Comparison of ENCODE assay signal across 29 cellular contexts in the genomic region with DNA sequence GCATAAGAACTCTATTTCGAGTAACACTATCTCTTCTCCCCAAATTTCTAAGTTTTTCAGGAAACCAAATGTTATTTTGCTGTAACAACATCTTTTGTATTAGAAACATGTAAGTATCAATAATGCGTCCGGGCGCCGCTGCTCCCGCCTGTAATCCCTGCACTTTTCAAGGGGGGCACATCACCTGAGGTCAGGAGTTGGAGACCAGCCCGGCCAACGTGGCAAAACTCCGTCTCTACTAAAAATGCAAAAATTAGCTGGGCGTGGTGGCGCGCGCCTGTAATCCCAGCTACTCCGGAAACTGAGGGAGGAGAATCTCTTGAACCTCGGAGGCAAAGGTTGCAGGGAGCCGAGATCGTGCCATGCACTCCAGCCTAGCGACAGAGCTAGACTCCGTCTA.
"Had no signal": no experiment of that assay in that cellular context is flagged by ENCODE, and none has a peak within 500 bp of the region (broad histone marks: within the 10 kb centered on the region; RNA-seq: fewer than 3 reads in every experiment).

No MANE protein-coding gene starts in this region.

- H3K27ac Mint-ChIP-seq: stimulated activated effector memory CD8-positive, alpha-beta T cell treated with anti-CD3 and anti-CD28 coated beads, Interleukin-12 subunit alpha, Interleukin-12 subunit beta, amount 100 ng/mL, for 72 hours; stimulated activated memory B cell treated with anti-CD40 and anti-IgM and Interleukin-4, amounts not matched to agents 10 μg/mL and 1 μg/mL and 100 μg/mL, for 72 hours; stimulated activated naive B cell treated with anti-CD40 and anti-IgM and Interleukin-4, amounts not matched to agents 10 μg/mL and 1 μg/mL and 100 μg/mL, for 72 hours; stimulated activated naive CD8-positive, alpha-beta T cell treated with anti-CD3 and anti-CD28 coated beads, Interleukin-15, amount 100 ng/mL, for 72 hours; stimulated activated naive CD8-positive, alpha-beta T cell treated with anti-CD3 and anti-CD28 coated beads, Interleukin-15, Interleukin-2, amounts not matched to agents 100 ng/mL and 50 ng/mL, for 24 hours; type B pancreatic cell had no signal

- FAIRE-seq: urothelium cell line had no signal

- H3K9me3 ChIP-seq: stomach, suprapubic skin, testis, thoracic aorta, thyroid gland, tibial artery, tibial nerve, transverse colon, upper lobe of left lung, upper lobe of right lung, uterus, vagina had no signal

- H3K4me3 Mint-ChIP-seq: stimulated activated effector memory CD8-positive, alpha-beta T cell treated with anti-CD3 and anti-CD28 coated beads, Interleukin-12 subunit alpha, Interleukin-12 subunit beta, amount 100 ng/mL, for 72 hours; stimulated activated memory B cell treated with anti-CD40 and anti-IgM and Interleukin-4, amounts not matched to agents 10 μg/mL and 1 μg/mL and 100 μg/mL, for 72 hours; stimulated activated naive B cell treated with anti-CD40 and anti-IgM and Interleukin-4, amounts not matched to agents 10 μg/mL and 1 μg/mL and 100 μg/mL, for 72 hours; stimulated activated naive CD8-positive, alpha-beta T cell treated with anti-CD3 and anti-CD28 coated beads, Interleukin-15, amount 100 ng/mL, for 72 hours; stimulated activated naive CD8-positive, alpha-beta T cell treated with anti-CD3 and anti-CD28 coated beads, Interleukin-15, Interleukin-2, amounts not matched to agents 100 ng/mL and 50 ng/mL, for 24 hours; type B pancreatic cell had no signal

- H3K27ac ChIP-seq: stomach, suprapubic skin, testis, thoracic aorta, thyroid gland, tibial artery, tibial nerve, transverse colon, upper lobe of left lung, upper lobe of right lung, uterus, vagina had no signal

- H3K4me1 Mint-ChIP-seq: stimulated activated effector memory CD8-positive, alpha-beta T cell treated with anti-CD3 and anti-CD28 coated beads, Interleukin-12 subunit alpha, Interleukin-12 subunit beta, amount 100 ng/mL, for 72 hours; stimulated activated memory B cell treated with anti-CD40 and anti-IgM and Interleukin-4, amounts not matched to agents 10 μg/mL and 1 μg/mL and 100 μg/mL, for 72 hours; stimulated activated naive B cell treated with anti-CD40 and anti-IgM and Interleukin-4, amounts not matched to agents 10 μg/mL and 1 μg/mL and 100 μg/mL, for 72 hours; stimulated activated naive CD8-positive, alpha-beta T cell treated with anti-CD3 and anti-CD28 coated beads, Interleukin-15, amount 100 ng/mL, for 72 hours had no signal

- H3K27me3 ChIP-seq: stomach, suprapubic skin, testis, thyroid gland, tibial artery, tibial nerve, transverse colon, upper lobe of left lung, upper lobe of right lung, uterus, vagina had no signal

- DNase-seq: stimulated activated CD4-positive, alpha-beta T cell treated with anti-CD3 and anti-CD28 coated beads, Interleukin-2, amount 100 ng/mL, for 48 hours; stimulated activated CD4-positive, alpha-beta T cell treated with anti-CD3 and anti-CD28 coated beads, Interleukin-4, amount 100 ng/mL, for 1 hour; stimulated activated CD4-positive, alpha-beta T cell treated with anti-CD3 and anti-CD28 coated beads, Interleukin-4, amount 100 ng/mL, for 24 hours; stimulated activated CD4-positive, alpha-beta T cell treated with anti-CD3 and anti-CD28 coated beads, Interleukin-4, amount 100 ng/mL, for 4 hours; stimulated activated CD8-positive, alpha-beta memory T cell treated with anti-CD3 and anti-CD28 coated beads, Interleukin-4, amount 100 ng/mL, for 48 hours; stimulated activated naive B cell treated with anti-CD40 and anti-IgM and Interleukin-4, amounts not matched to agents 10 μg/mL and 1 μg/mL and 100 μg/mL, for 72 hours; stimulated activated naive CD4-positive, alpha-beta T cell; stimulated activated naive CD4-positive, alpha-beta T cell treated with Interleukin-2 at 50 U/mL for 16 hours; stimulated activated naive CD8-positive, alpha-beta T cell treated with anti-CD3 and anti-CD28 coated beads, Interleukin-15, amount 100 ng/mL, for 72 hours; stimulated activated naive CD8-positive, alpha-beta T cell treated with anti-CD3 and anti-CD28 coated beads, Interleukin-15, Interleukin-2, amounts not matched to agents 100 U/mL and 50 U/mL, for 24 hours; stomach; substantia nigra; testis; thyroid gland; tibial artery; transverse colon; trophoblast cell; upper lobe of right lung; uterus had no signal

- H3K36me3 ChIP-seq: stomach, suprapubic skin, thoracic aorta, thyroid gland, tibial artery, tibial nerve, transverse colon, upper lobe of left lung, upper lobe of right lung, uterus, vagina had no signal

- H3K27me3 Mint-ChIP-seq: stimulated activated memory B cell treated with anti-CD40 and anti-IgM and Interleukin-4, amounts not matched to agents 10 μg/mL and 1 μg/mL and 100 μg/mL, for 72 hours; stimulated activated naive B cell treated with anti-CD40 and anti-IgM and Interleukin-4, amounts not matched to agents 10 μg/mL and 1 μg/mL and 100 μg/mL, for 72 hours; stimulated activated naive CD8-positive, alpha-beta T cell treated with anti-CD3 and anti-CD28 coated beads, Interleukin-15, amount 100 ng/mL, for 72 hours; stimulated activated naive CD8-positive, alpha-beta T cell treated with anti-CD3 and anti-CD28 coated beads, Interleukin-15, Interleukin-2, amounts not matched to agents 100 ng/mL and 50 ng/mL, for 24 hours; type B pancreatic cell had no signal

- H3K4me1 ChIP-seq: stomach, suprapubic skin, testis, thyroid gland, tibial artery, tibial nerve, transverse colon, upper lobe of left lung, upper lobe of right lung, uterus, vagina had no signal

- H3K4me3 ChIP-seq: stomach, suprapubic skin, thoracic aorta, thyroid gland, tibial artery, tibial nerve, transverse colon, upper lobe of left lung, upper lobe of right lung, uterus, vagina had no signal

- H3K36me3 Mint-ChIP-seq: stimulated activated effector memory CD8-positive, alpha-beta T cell treated with anti-CD3 and anti-CD28 coated beads, Interleukin-12 subunit alpha, Interleukin-12 subunit beta, amount 100 ng/mL, for 72 hours; stimulated activated memory B cell treated with anti-CD40 and anti-IgM and Interleukin-4, amounts not matched to agents 10 μg/mL and 1 μg/mL and 100 μg/mL, for 72 hours; stimulated activated naive B cell treated with anti-CD40 and anti-IgM and Interleukin-4, amounts not matched to agents 10 μg/mL and 1 μg/mL and 100 μg/mL, for 72 hours; type B pancreatic cell had no signal

- ATAC-seq: stimulated activated effector memory CD8-positive, alpha-beta T cell treated with anti-CD3 and anti-CD28 coated beads, Interleukin-12 subunit alpha, Interleukin-12 subunit beta, amount 100 ng/mL, for 72 hours; stimulated activated memory B cell treated with anti-CD40 and anti-IgM and Interleukin-4, amounts not matched to agents 10 μg/mL and 1 μg/mL and 100 μg/mL, for 72 hours; stimulated activated naive B cell treated with anti-CD40 and anti-IgM and Interleukin-4, amounts not matched to agents 10 μg/mL and 1 μg/mL and 100 μg/mL, for 72 hours; stimulated activated naive CD8-positive, alpha-beta T cell treated with anti-CD3 and anti-CD28 coated beads, Interleukin-15, amount 100 ng/mL, for 72 hours; stimulated activated naive CD8-positive, alpha-beta T cell treated with anti-CD3 and anti-CD28 coated beads, Interleukin-15, Interleukin-2, amounts not matched to agents 100 U/mL and 50 U/mL, for 24 hours; upper lobe of right lung had no signal

- H3K9me3 Mint-ChIP-seq: type B pancreatic cell had no signal
